ENCODE assay signal across 15 cellular contexts in genomic region chr2:148756292-148756975, GRCh38.
DNase-seq lines count a peak whose midpoint lies in the region; ATAC-seq and TF ChIP-seq lines count a peak whose summit lies in the region.
"Had no signal": no experiment of that assay in that cellular context is flagged by ENCODE, and none has a peak within 500 bp of the region (broad histone marks: within the 10 kb centered on the region; RNA-seq: fewer than 3 reads in every experiment).

No MANE protein-coding gene starts in this region.

- H2AFZ ChIP-seq in PC-3 (ENCODE audit: low read length) (no peak overlapping the region), smooth muscle cell (ENCODE audit: low read depth) (no peak overlapping the region)

- intact Hi-C loops in PC-3 (cut with micrococcal nuclease): no loop called here

- no peaks in the 10 kb centered on the region for H3K9me3 Mint-ChIP-seq in activated T-cell treated with anti-CD3 and anti-CD28 coated beads, Interleukin-2, amount 50 U/mL, for 24 hours
- H3K9me3 Mint-ChIP-seq: central memory CD8-positive, alpha-beta T cell; nephron had no signal

- H3F3A ChIP-seq in PC-3 (ENCODE audit: low read length, unreplicated experiment): no peaks in the 10 kb centered on the region
- no peaks in the 10 kb centered on the region for H3F3A ChIP-seq in smooth muscle cell (ENCODE audit: low read depth)

- peaks cover 30% of the 10 kb centered on the region for H3K4me1 Mint-ChIP-seq in activated T-cell treated with anti-CD3 and anti-CD28 coated beads, Interleukin-2, amount 50 U/mL, for 24 hours (ENCODE audit: low read depth)

- H3K9me2 ChIP-seq in PC-3 (replicated peaks; ENCODE audit: low read length): no peaks in the 10 kb centered on the region

- no peaks in the 10 kb centered on the region for H4K20me1 ChIP-seq in PC-3 (ENCODE audit: low read length)
- H4K20me1 ChIP-seq in smooth muscle cell (ENCODE audit: low read depth): peaks cover 19% of the 10 kb centered on the region

- H3K9ac ChIP-seq in PC-3 (ENCODE audit: low read length): no peak overlapping the region
- H3K9ac ChIP-seq in smooth muscle cell (ENCODE audit: low read depth): no peak overlapping the region

- no peaks in the 10 kb centered on the region for H3K27me3 ChIP-seq in PC-3 (ENCODE audit: low read length)
- H3K27me3 ChIP-seq in smooth muscle cell (ENCODE audit: low read depth): no peaks in the 10 kb centered on the region
- H3K27me3 ChIP-seq: esophagus squamous epithelium had no signal

- 73% methylated on average over 4 of the region's 4 CpGs for WGBS in smooth muscle cell (ENCODE audit: low lambda C conversion rate)

- no peak overlapping the region for H3K4me3 ChIP-seq in PC-3 (ENCODE audit: low read length)
- no peak overlapping the region for H3K4me3 ChIP-seq in epithelial cell of esophagus (ENCODE audit: low read length)
- H3K4me3 ChIP-seq in smooth muscle cell: no peak overlapping the region
- H3K4me3 ChIP-seq: esophagus squamous epithelium had no signal

- no peak overlapping the region for H3K4me3 Mint-ChIP-seq in activated T-cell treated with anti-CD3 and anti-CD28 coated beads, Interleukin-2, amount 50 U/mL, for 24 hours
- H3K4me3 Mint-ChIP-seq: central memory CD8-positive, alpha-beta T cell; nephron had no signal

- H3K79me2 ChIP-seq in PC-3 (ENCODE audit: low read length): no peaks in the 10 kb centered on the region
- peaks cover 13% of the 10 kb centered on the region for H3K79me2 ChIP-seq in smooth muscle cell (ENCODE audit: low read depth)

- no peak for DNase-seq in activated T-cell treated with anti-CD3 and anti-CD28 coated beads, Interleukin-2, amount 50 U/mL, for 24 hours
- no peak for DNase-seq in activated T-cell treated with anti-CD3 and anti-CD28 coated beads, Interleukin-2, amount 50 U/mL, for 1 hour
- DNase-seq in PC-3 (peak; percentile 86), epithelial cell of esophagus (ENCODE audit: low read depth) (peak; percentile 89), smooth muscle cell (lab: John Stamatoyannopoulos, UW; ENCODE audit: unreplicated experiment) (no peak), amygdala (lab: John Stamatoyannopoulos, UW) (no peak), NCI-H82 (lab: John Stamatoyannopoulos, UW) (no peak), NCI-H1694 (lab: John Stamatoyannopoulos, UW) (no peak)
- DNase-seq: esophagus squamous epithelium, left colon, RPMI8226, small intestine, trophoblast cell had no signal

- H3K36me3 Mint-ChIP-seq in activated T-cell treated with anti-CD3 and anti-CD28 coated beads, Interleukin-2, amount 50 U/mL, for 24 hours (ENCODE audit: low read depth): peaks cover 66% of the 10 kb centered on the region

- H3K36me3 ChIP-seq in PC-3 (ENCODE audit: low read depth, low read length): peaks cover 3% of the 10 kb centered on the region; the same call in 1 of the 2 replicates
- H3K36me3 ChIP-seq in smooth muscle cell (ENCODE audit: low read depth): no peaks in the 10 kb centered on the region

- CTCF ChIA-PET in PC-3 (lab: Charles Lee): no interaction called here

- peak overlapping the region; percentile 30 for H3K27ac Mint-ChIP-seq in activated T-cell treated with anti-CD3 and anti-CD28 coated beads, Interleukin-2, amount 50 U/mL, for 24 hours

- POLR2A ChIA-PET in PC-3 (lab: Charles Lee; ENCODE audit: unreplicated experiment): no interaction called here

- no peaks in the 10 kb centered on the region for H3K9me3 ChIP-seq in PC-3 (ENCODE audit: low read length)
- H3K9me3 ChIP-seq in smooth muscle cell (replicated peaks; ENCODE audit: low read depth): no peaks in the 10 kb centered on the region
- H3K9me3 ChIP-seq: esophagus squamous epithelium had no signal

- H3K4me1 ChIP-seq in PC-3 (ENCODE audit: insufficient read depth, low read length) (peaks cover 13% of the 10 kb centered on the region), smooth muscle cell (ENCODE audit: low read depth) (no peaks in the 10 kb centered on the region)
- H3K4me1 ChIP-seq: esophagus squamous epithelium had no signal

- H3K27ac ChIP-seq in PC-3 (ENCODE audit: low read length) (peak overlapping the region; percentile 39), smooth muscle cell (ENCODE audit: low read depth) (peak overlapping the region; percentile 41)
- H3K27ac ChIP-seq: esophagus squamous epithelium had no signal

- ATAC-seq in PC-3: peak; percentile 99
- ATAC-seq: left colon had no signal

- H3K27me3 Mint-ChIP-seq in activated T-cell treated with anti-CD3 and anti-CD28 coated beads, Interleukin-2, amount 50 U/mL, for 24 hours: no peaks in the 10 kb centered on the region
- H3K27me3 Mint-ChIP-seq: central memory CD8-positive, alpha-beta T cell had no signal

- peak overlapping the region; percentile 8; the same call in 1 of the 2 replicates for H3K4me2 ChIP-seq in PC-3 (ENCODE audit: low read length)
- no peak overlapping the region for H3K4me2 ChIP-seq in smooth muscle cell

- TF ChIP-seq CTCF in PC-3 (conservative IDR thresholded peaks at IDR 0.05; ENCODE audit: low read depth, low read length) (no peak), epithelial cell of esophagus (IDR thresholded peaks at IDR 0.05; ENCODE audit: insufficient read depth, low read depth, low read length, missing control alignments) (no peak), smooth muscle cell (IDR thresholded peaks at IDR 0.05; ENCODE audit: borderline replicate concordance, insufficient read depth, poor library complexity, severe bottlenecking) (no peak)

- no TSS peak for BruUV-seq in PC-3 (replicated peaks; lab: Mats Ljungman, UMichigan)

Comparison
In these comparisons a context has a peak if more than half of its experiments do, and no peak if none do; other contexts are left out.
1. DNase-seq: peak in PC-3 (single experiment) and epithelial cell of esophagus (single experiment); none in activated T-cell treated with anti-CD3 and anti-CD28 coated beads, Interleukin-2, amount 50 U/mL, for 24 hours (single experiment), activated T-cell treated with anti-CD3 and anti-CD28 coated beads, Interleukin-2, amount 50 U/mL, for 1 hour (single experiment), smooth muscle cell (single experiment), amygdala (0 of 56), NCI-H82 (single experiment) and NCI-H1694 (single experiment).